In genomic region chr17:41874293-41874670, GRCh38 we compare ENCODE assay signal across 6 cellular contexts. TPM values are rescaled to one million over a fixed set of nuclear protein-coding genes. Genes with fewer than 3 reads are reported as not detected.
"Had no signal": no experiment of that assay in that cellular context is flagged by ENCODE, and none has a peak within 500 bp of the region (broad histone marks: within the 10 kb centered on the region; RNA-seq: fewer than 3 reads in every experiment).

No MANE protein-coding gene starts in this region.

RNA-seq across cellular contexts. Expression of gene KLHL10, which starts 36.7 kb away (rescaled TPM):
- total RNA-seq: HT1080, PC-9, Peyer's patch, Right ventricle myocardium superior, RPMI7951, SJSA1 had no signal

RNA-seq across cellular contexts. Expression of gene ODAD4, which starts 56.1 kb away (rescaled TPM):
- total RNA-seq: SJSA1 had no signal
